In the genomic region with DNA sequence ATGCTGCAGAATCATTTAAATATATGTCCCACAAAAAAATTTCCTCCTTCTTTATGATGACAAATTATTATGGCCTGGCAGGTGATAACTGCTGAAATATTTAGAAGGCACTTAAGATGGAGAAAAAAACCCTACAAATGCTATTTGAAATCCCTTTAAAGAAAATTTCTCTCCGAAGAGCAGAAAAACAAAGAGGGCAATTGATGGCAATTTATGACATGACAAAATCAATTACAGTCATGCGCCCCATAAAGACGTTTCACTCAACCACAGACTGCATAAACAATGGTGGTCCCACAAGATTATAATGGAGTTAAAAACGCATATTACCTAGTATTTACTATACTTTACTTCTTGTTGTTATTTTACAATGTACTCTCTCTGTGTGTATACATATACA, we compare ENCODE assay signal across 4 cellular contexts. TPM values are rescaled to one million over a fixed set of nuclear protein-coding genes. Genes with fewer than 3 reads are reported as not detected.
"Had no signal": no experiment of that assay in that cellular context is flagged by ENCODE, and none has a peak within 500 bp of the region (broad histone marks: within the 10 kb centered on the region; RNA-seq: fewer than 3 reads in every experiment).

No MANE protein-coding gene starts in this region.

- DNase-seq: GDM1, GF-D8 had no signal

- ATAC-seq: GM12878 had no signal

- H3K4me3 ChIP-seq: GM12878 had no signal

RNA-seq across cellular contexts. Expression of gene KIF2B, which starts 25.2 kb away (rescaled TPM):
- total RNA-seq: G401, GM12878 had no signal
- polyA plus RNA-seq: GM12878 had no signal
